ENCODE assay signal across 7 cellular contexts in the genomic region with DNA sequence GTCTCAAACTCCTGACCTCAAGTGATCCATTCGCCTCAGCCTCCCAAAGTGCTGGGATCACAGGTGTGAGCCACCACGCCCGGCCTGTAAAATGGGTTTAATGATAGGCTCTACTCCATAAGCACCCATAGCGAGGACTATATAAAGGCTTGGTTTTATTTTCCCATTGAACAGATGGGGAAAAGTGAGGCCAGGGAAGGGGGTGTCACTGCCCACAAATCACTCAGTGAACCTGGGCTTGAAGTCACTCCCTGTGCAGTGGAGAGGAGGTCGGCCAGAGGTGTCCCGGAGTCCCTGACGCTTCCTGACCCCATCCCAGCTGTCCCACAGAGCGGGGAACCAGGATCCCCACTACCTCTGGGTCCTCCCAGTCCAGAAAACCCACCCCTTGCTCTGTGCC.
"Had no signal": no experiment of that assay in that cellular context is flagged by ENCODE, and none has a peak within 500 bp of the region (broad histone marks: within the 10 kb centered on the region; RNA-seq: fewer than 3 reads in every experiment).

No MANE protein-coding gene starts in this region.

- H2AFZ ChIP-seq: GM23338 had no signal

- DNase-seq: H9, HCEC 1CT, KG1 had no signal

- ATAC-seq: GM23338 had no signal

- H3K4me2 ChIP-seq: GM23338 had no signal

- H3K4me3 ChIP-seq: GM23338 had no signal

- FAIRE-seq: H1, H54, HTR-8/SVneo had no signal
